1 cellular context compared by ENCODE assay signal in the genomic region with DNA sequence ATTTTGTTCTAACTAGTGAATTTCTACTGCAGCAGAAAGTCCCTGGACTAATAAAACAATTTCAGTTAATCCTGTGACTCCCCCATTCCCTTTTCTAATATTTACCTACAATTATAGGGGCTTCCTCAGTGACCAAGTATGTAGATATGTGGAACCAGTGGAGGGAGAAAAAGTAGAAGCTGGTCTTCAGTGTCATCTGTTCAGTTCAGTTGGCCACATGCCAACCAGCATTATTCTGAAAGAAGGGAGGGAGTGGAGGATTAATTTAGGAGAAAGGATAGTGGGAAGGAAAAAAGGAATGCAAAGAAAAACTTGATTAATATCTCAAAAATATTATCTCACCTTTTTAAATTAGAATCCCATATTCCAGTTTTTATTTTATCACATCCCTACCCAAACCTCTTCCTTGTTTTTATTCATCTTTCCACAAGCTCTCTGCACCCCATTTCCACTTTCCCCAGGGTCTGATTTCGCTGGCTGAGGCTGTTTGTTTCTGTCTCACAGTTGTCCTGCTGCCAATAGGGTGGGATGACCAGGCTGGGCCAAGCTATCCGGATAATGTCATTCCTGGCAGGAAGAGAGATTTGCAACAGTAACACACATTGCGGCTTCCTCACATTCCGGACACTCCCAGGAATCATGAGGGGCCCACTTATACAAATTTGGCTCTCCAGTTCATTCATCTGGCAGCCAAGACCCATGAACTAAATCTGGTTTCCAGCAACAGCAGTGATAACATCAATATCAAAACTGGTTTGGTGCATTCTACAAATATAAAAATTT.
TF ChIP-seq lines count a peak whose summit lies in the region.

No MANE protein-coding gene starts in this region.

TF ChIP-seq in SK-N-SH, 30 proteins besides CTCF, POLR2A, EP300 and RAD21:
- TF ChIP-seq GABPA (IDR thresholded peaks at IDR 0.05; ENCODE audit: low read depth) (peak; percentile 37), RXRA (IDR thresholded peaks at IDR 0.05; ENCODE audit: borderline replicate concordance, low read depth) (peak; percentile 82), ELF1 (IDR thresholded peaks at IDR 0.05) (0 out of 2 replicates have a peak, but pooled peaks have one; percentile 40), NFIC (IDR thresholded peaks at IDR 0.05; ENCODE audit: borderline replicate concordance) (peak; percentile 97), YY1 (IDR thresholded peaks at IDR 0.05; ENCODE audit: low read depth) (no peak), JUND (IDR thresholded peaks at IDR 0.05) (peak; percentile 82), TAF1 (IDR thresholded peaks at IDR 0.05; ENCODE audit: borderline replicate concordance, low read depth, low read length) (peak; percentile 32; the same call in 1 of the 2 replicates), RCOR1 (IDR thresholded peaks at IDR 0.05; ENCODE audit: low read length) (peak; percentile 73; the same call in 1 of the 2 replicates), FOSL2 (IDR thresholded peaks at IDR 0.05; ENCODE audit: borderline replicate concordance, low read depth) (peak; percentile 35; the same call in 1 of the 2 replicates), SMC3 (IDR thresholded peaks at IDR 0.05; ENCODE audit: low read depth, low read length) (no peak), CHD2 (IDR thresholded peaks at IDR 0.05; ENCODE audit: low read length, partially characterized antibody) (peak; percentile 50), TCF12 (IDR thresholded peaks at IDR 0.05) (peak; percentile 97), SIN3A (IDR thresholded peaks at IDR 0.05; ENCODE audit: borderline replicate concordance, low read depth, low read length) (peak; percentile 72; the same call in 1 of the 2 replicates), FOXJ3 (CRISPR knock-in tag; IDR thresholded peaks at IDR 0.05) (no peak), FOXM1 (IDR thresholded peaks at IDR 0.05; ENCODE audit: low read depth) (peak; percentile 69), NRF1 (IDR thresholded peaks at IDR 0.05; ENCODE audit: low read depth, low read length) (no peak), TEAD4 (IDR thresholded peaks at IDR 0.05; ENCODE audit: borderline replicate concordance, insufficient read depth) (peak; percentile 93), MEF2A (IDR thresholded peaks at IDR 0.05; ENCODE audit: borderline replicate concordance, low read depth) (peak; percentile 90), POLR2AphosphoS5 (IDR thresholded peaks at IDR 0.05; ENCODE audit: low read depth, low read length) (peak; percentile 70; the same call in 1 of the 2 replicates), RFX5 (IDR thresholded peaks at IDR 0.05; ENCODE audit: low read length) (no peak)
- TF ChIP-seq, protein P1, sequence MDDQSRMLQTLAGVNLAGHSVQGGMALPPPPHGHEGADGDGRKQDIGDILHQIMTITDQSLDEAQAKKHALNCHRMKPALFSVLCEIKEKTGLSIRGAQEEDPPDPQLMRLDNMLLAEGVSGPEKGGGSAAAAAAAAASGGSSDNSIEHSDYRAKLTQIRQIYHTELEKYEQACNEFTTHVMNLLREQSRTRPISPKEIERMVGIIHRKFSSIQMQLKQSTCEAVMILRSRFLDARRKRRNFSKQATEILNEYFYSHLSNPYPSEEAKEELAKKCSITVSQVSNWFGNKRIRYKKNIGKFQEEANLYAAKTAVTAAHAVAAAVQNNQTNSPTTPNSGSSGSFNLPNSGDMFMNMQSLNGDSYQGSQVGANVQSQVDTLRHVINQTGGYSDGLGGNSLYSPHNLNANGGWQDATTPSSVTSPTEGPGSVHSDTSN (IDR thresholded peaks at IDR 0.05) = peak; percentile 94
- TF ChIP-seq, protein P2, sequence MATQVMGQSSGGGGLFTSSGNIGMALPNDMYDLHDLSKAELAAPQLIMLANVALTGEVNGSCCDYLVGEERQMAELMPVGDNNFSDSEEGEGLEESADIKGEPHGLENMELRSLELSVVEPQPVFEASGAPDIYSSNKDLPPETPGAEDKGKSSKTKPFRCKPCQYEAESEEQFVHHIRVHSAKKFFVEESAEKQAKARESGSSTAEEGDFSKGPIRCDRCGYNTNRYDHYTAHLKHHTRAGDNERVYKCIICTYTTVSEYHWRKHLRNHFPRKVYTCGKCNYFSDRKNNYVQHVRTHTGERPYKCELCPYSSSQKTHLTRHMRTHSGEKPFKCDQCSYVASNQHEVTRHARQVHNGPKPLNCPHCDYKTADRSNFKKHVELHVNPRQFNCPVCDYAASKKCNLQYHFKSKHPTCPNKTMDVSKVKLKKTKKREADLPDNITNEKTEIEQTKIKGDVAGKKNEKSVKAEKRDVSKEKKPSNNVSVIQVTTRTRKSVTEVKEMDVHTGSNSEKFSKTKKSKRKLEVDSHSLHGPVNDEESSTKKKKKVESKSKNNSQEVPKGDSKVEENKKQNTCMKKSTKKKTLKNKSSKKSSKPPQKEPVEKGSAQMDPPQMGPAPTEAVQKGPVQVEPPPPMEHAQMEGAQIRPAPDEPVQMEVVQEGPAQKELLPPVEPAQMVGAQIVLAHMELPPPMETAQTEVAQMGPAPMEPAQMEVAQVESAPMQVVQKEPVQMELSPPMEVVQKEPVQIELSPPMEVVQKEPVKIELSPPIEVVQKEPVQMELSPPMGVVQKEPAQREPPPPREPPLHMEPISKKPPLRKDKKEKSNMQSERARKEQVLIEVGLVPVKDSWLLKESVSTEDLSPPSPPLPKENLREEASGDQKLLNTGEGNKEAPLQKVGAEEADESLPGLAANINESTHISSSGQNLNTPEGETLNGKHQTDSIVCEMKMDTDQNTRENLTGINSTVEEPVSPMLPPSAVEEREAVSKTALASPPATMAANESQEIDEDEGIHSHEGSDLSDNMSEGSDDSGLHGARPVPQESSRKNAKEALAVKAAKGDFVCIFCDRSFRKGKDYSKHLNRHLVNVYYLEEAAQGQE (IDR thresholded peaks at IDR 0.05; ENCODE audit: low read depth, low read length) = peak; percentile 61
- TF ChIP-seq, protein P3, sequence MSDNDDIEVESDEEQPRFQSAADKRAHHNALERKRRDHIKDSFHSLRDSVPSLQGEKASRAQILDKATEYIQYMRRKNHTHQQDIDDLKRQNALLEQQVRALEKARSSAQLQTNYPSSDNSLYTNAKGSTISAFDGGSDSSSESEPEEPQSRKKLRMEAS (IDR thresholded peaks at IDR 0.05; ENCODE audit: low read depth) = peak; percentile 71
TF ChIP-seq in SK-N-SH: peak in this region for 18.
